In the genomic region with DNA sequence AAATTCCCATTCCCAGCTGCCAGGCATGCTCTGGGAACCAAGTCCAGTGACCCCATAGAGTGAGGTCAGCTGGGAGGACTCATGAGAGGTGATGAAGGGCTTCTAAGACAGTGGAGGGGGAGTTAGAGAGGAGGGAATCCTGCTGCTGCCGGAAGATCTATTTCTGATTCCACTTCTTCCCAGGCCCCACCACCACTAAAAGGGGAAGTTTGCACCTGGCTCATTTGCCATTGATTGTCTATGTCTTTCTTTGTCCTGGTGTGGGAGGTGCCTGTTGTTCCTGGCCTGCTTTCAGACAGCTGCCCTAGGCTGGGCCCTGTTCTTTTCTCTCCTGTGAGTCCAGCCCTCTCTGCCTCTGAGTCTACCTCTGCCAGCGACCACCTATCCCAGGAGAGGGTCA, we compare ENCODE assay signal across 1 cellular context.
TF ChIP-seq lines count a peak whose summit lies in the region.

No MANE protein-coding gene starts in this region.

TF ChIP-seq in A549, 52 proteins besides CTCF, POLR2A, EP300 and RAD21:
- TF ChIP-seq, protein P1, sequence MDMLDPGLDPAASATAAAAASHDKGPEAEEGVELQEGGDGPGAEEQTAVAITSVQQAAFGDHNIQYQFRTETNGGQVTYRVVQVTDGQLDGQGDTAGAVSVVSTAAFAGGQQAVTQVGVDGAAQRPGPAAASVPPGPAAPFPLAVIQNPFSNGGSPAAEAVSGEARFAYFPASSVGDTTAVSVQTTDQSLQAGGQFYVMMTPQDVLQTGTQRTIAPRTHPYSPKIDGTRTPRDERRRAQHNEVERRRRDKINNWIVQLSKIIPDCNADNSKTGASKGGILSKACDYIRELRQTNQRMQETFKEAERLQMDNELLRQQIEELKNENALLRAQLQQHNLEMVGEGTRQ (IDR thresholded peaks at IDR 0.05): no peak
- no peak for TF ChIP-seq JUNB (IDR thresholded peaks at IDR 0.05)
- TF ChIP-seq, protein P2, sequence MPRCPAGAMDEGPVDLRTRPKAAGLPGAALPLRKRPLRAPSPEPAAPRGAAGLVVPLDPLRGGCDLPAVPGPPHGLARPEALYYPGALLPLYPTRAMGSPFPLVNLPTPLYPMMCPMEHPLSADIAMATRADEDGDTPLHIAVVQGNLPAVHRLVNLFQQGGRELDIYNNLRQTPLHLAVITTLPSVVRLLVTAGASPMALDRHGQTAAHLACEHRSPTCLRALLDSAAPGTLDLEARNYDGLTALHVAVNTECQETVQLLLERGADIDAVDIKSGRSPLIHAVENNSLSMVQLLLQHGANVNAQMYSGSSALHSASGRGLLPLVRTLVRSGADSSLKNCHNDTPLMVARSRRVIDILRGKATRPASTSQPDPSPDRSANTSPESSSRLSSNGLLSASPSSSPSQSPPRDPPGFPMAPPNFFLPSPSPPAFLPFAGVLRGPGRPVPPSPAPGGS (IDR thresholded peaks at IDR 0.05): no peak
- TF ChIP-seq, protein P3, sequence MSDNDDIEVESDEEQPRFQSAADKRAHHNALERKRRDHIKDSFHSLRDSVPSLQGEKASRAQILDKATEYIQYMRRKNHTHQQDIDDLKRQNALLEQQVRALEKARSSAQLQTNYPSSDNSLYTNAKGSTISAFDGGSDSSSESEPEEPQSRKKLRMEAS (IDR thresholded peaks at IDR 0.05): no peak
- no peak for TF ChIP-seq KDM1A (IDR thresholded peaks at IDR 0.05; ENCODE audit: low read depth)
- TF ChIP-seq RCOR1 (IDR thresholded peaks at IDR 0.05; ENCODE audit: low read depth, low read length): no peak
- no peak for TF ChIP-seq TP53 (CRISPR knock-in tag; IDR thresholded peaks at IDR 0.05)
- TF ChIP-seq FOSL2 (IDR thresholded peaks at IDR 0.05): no peak
- TF ChIP-seq FOSL2 (CRISPR knock-in tag; IDR thresholded peaks at IDR 0.05): no peak
- TF ChIP-seq, protein P4, sequence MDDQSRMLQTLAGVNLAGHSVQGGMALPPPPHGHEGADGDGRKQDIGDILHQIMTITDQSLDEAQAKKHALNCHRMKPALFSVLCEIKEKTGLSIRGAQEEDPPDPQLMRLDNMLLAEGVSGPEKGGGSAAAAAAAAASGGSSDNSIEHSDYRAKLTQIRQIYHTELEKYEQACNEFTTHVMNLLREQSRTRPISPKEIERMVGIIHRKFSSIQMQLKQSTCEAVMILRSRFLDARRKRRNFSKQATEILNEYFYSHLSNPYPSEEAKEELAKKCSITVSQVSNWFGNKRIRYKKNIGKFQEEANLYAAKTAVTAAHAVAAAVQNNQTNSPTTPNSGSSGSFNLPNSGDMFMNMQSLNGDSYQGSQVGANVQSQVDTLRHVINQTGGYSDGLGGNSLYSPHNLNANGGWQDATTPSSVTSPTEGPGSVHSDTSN (IDR thresholded peaks at IDR 0.05): no peak
- no peak for TF ChIP-seq ZNF302 (CRISPR knock-in tag; IDR thresholded peaks at IDR 0.05)
- TF ChIP-seq PHF8 (IDR thresholded peaks at IDR 0.05; ENCODE audit: borderline replicate concordance, low read depth): no peak
- TF ChIP-seq CBX2 (IDR thresholded peaks at IDR 0.05; ENCODE audit: borderline replicate concordance, low read depth): no peak
- TF ChIP-seq NPAS2 (CRISPR knock-in tag; IDR thresholded peaks at IDR 0.05; ENCODE audit: borderline replicate concordance): no peak
- no peak for TF ChIP-seq CHD4 (IDR thresholded peaks at IDR 0.05; ENCODE audit: borderline replicate concordance)
- no peak for TF ChIP-seq GATA3 (IDR thresholded peaks at IDR 0.05; ENCODE audit: borderline replicate concordance)
- TF ChIP-seq, protein P5, sequence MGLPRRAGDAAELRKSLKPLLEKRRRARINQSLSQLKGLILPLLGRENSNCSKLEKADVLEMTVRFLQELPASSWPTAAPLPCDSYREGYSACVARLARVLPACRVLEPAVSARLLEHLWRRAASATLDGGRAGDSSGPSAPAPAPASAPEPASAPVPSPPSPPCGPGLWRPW (IDR thresholded peaks at IDR 0.05): no peak
- TF ChIP-seq NFE2L2 (conservative IDR thresholded peaks at IDR 0.05; ENCODE audit: low read length): no peak
- no peak for TF ChIP-seq KDM5A (IDR thresholded peaks at IDR 0.05)
- TF ChIP-seq RNF2 (IDR thresholded peaks at IDR 0.05; ENCODE audit: borderline replicate concordance, low read depth): no peak
